8 cellular contexts compared by ENCODE assay signal in genomic region chrX:41923257-41923924, GRCh38. TPM values are rescaled to one million over a fixed set of nuclear protein-coding genes. Genes with fewer than 3 reads are reported as not detected.
DNase-seq lines count a peak whose midpoint lies in the region; ATAC-seq and TF ChIP-seq lines count a peak whose summit lies in the region.

A gene with protein sequence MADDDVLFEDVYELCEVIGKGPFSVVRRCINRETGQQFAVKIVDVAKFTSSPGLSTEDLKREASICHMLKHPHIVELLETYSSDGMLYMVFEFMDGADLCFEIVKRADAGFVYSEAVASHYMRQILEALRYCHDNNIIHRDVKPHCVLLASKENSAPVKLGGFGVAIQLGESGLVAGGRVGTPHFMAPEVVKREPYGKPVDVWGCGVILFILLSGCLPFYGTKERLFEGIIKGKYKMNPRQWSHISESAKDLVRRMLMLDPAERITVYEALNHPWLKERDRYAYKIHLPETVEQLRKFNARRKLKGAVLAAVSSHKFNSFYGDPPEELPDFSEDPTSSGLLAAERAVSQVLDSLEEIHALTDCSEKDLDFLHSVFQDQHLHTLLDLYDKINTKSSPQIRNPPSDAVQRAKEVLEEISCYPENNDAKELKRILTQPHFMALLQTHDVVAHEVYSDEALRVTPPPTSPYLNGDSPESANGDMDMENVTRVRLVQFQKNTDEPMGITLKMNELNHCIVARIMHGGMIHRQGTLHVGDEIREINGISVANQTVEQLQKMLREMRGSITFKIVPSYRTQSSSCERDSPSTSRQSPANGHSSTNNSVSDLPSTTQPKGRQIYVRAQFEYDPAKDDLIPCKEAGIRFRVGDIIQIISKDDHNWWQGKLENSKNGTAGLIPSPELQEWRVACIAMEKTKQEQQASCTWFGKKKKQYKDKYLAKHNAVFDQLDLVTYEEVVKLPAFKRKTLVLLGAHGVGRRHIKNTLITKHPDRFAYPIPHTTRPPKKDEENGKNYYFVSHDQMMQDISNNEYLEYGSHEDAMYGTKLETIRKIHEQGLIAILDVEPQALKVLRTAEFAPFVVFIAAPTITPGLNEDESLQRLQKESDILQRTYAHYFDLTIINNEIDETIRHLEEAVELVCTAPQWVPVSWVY (minus strand): TSS chrX:41923554. CDS start chrX:41922988, 566 bp downstream.

- peak within 1 kb of the TSS; percentile 88 for H3K27ac ChIP-seq in WERI-Rb-1
- H3K27ac ChIP-seq in breast epithelium = peak within 1 kb of the TSS; percentile 81 to 93
- H3K27ac ChIP-seq in skin epidermis = peak within 1 kb of the TSS; percentile 62 to 92 (median 83)

- peak; percentile 60 for ATAC-seq in HG03159 (IDR thresholded peaks at IDR 0.05; ENCODE audit: unreplicated experiment)

- peaks cover 11% of the 10 kb centered on the region for H3K27me3 ChIP-seq in WERI-Rb-1 (ENCODE audit: insufficient read depth, low read depth, severe bottlenecking)
- peaks cover 0 to 32% of the 10 kb centered on the region in 2 donors for H3K27me3 ChIP-seq in breast epithelium

- no peaks in the 10 kb centered on the region for H3K36me3 ChIP-seq in WERI-Rb-1
- no peaks in the 10 kb centered on the region for H3K36me3 ChIP-seq in breast epithelium

- no peak for TF ChIP-seq CTCF in AG04449 (IDR thresholded peaks at IDR 0.05; ENCODE audit: insufficient read depth, low read length, missing control alignments)
- no peak for TF ChIP-seq CTCF in WERI-Rb-1 (IDR thresholded peaks at IDR 0.05; ENCODE audit: low read depth, low read length)
- TF ChIP-seq CTCF in breast epithelium (IDR thresholded peaks at IDR 0.05) = no peak

- in situ Hi-C loops in GM18951 (cut with MboI; ENCODE audit: low sequenced_read_pairs, unreplicated experiment) = no loop called here

- CTCF ChIA-PET in AG04449 (lab: Yijun Ruan, JAX) = no interaction called here

- intact Hi-C loops in breast epithelium (cut with DNase I; ENCODE audit: low total_unique reads) = loop anchor here (5.0 kb wide), 1 partner anchor 106 kb away; no protein-coding TSS in a partner anchor

- H3K4me3 ChIP-seq in AG04449 (ENCODE audit: low read depth, low read length) (peak within 1 kb of the TSS; percentile 71), WERI-Rb-1 (ENCODE audit: low read depth, low read length) (peak within 1 kb of the TSS; percentile 60), breast epithelium (peak within 1 kb of the TSS; percentile 57 to 77 (median 64)), skin epidermis (peak within 1 kb of the TSS; percentile 44 to 64 (median 59))

- POLR2A ChIA-PET in AG04449 (lab: Yijun Ruan, JAX) = no interaction called here

- H3K4me1 ChIP-seq in breast epithelium = no peaks in the 10 kb centered on the region

- H3K9me3 ChIP-seq in WERI-Rb-1 (ENCODE audit: severe bottlenecking) (no peaks in the 10 kb centered on the region), breast epithelium (no peaks in the 10 kb centered on the region)

- peak; percentile 44 for TF ChIP-seq POLR2A in GM18951 (IDR thresholded peaks at IDR 0.05; ENCODE audit: extremely low read depth, insufficient read depth, insufficient read length)
- no peak for TF ChIP-seq POLR2A in breast epithelium (IDR thresholded peaks at IDR 0.05)

- DNase-seq in AG04449 (ENCODE audit: low read depth, low spot score) (peak; percentile 19), NCI-H2227 (lab: John Stamatoyannopoulos, UW; ENCODE audit: unreplicated experiment) (peak; percentile 99), WERI-Rb-1 (peak; percentile 92), breast epithelium (ENCODE audit: low spot score in 2 of 2) (peak; percentile 87 to 89), iPS-NIHi11 (ENCODE audit: low spot score) (peak; percentile 86)

RNA-seq across cellular contexts. Expression of the gene that starts here (rescaled TPM):
- total RNA-seq in breast epithelium = 100 to 1,000 TPM in 1 of 3 donors, 10 to 100 TPM in 2; 34.4 to 103 (median 52.4) TPM

Comparison
In these comparisons a context has a peak if more than half of its experiments do, and no peak if none do; other contexts are left out.
1. Peak in every context shown above with its lines: DNase-seq, ATAC-seq, H3K4me3 ChIP-seq and H3K27ac ChIP-seq.
2. DNase-seq: peak in every context shown above with its lines; median percentile 99 in NCI-H2227; 92 in WERI-Rb-1; 88 in breast epithelium; 86 in iPS-NIHi11; 19 in AG04449.